In the genomic region with DNA sequence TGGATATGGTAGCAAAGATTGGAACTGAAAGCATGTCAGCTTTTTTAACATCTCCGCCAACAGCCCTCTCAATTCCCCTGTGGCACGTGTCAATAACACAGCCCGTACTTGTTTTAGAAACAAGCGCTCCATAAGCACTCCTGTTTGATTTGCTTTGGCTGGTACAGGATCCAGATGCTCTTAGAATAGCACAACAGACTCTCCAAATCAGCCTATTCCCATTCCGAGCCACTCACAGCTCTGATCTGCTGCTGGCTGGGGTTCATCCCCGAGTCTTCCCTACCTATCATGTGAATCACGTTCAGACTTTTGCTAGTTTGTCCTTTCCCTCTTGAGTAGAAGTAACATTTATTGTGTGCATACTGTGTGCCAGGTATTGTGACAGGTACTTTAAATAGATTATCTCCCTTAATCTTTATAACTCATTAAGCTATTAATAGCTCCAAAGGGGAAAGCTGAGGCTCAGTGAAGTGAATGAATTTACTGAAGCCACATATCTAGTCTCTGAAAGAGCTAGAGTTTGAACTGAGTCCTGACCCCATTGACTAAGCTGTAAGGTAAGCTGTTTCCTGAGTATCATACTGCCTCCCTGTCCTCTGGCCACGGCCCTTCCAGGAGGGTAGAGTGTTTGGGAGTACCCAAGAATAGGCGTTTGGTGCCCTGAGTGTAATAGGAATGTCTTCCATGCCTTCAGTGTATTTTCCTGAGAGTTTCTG, we compare ENCODE assay signal across 12 cellular contexts. TPM values are rescaled to one million over a fixed set of nuclear protein-coding genes. Genes with fewer than 3 reads are reported as not detected.
A peak's percentile ranks its signal among the peaks of the same experiment; 100 is the strongest.
DNase-seq lines count a peak whose midpoint lies in the region; ATAC-seq and TF ChIP-seq lines count a peak whose summit lies in the region.
"Had no signal": no experiment of that assay in that cellular context is flagged by ENCODE, and none has a peak within 500 bp of the region (broad histone marks: within the 10 kb centered on the region; RNA-seq: fewer than 3 reads in every experiment).

No MANE protein-coding gene starts in this region.

- H3K4me3 ChIP-seq in gastrocnemius medialis: no peak overlapping the region
- no peak overlapping the region for H3K4me3 ChIP-seq in lower leg skin (ENCODE audit: low read depth, poor library complexity, severe bottlenecking)
- H3K4me3 ChIP-seq: BLaER1 treated with 17β-estradiol and CSF1 and Interleukin-3, amounts not matched to agents 10 nM and 100 nM; uterus had no signal

- peak; percentile 50 to 69 for ATAC-seq in left cardiac atrium
- ATAC-seq in gastrocnemius medialis: peak; percentile 67 to 75
- no peak for ATAC-seq in foreskin keratinocyte
- no peak for ATAC-seq in GM18868 (IDR thresholded peaks at IDR 0.05; ENCODE audit: unreplicated experiment)

- TF ChIP-seq CTCF in gastrocnemius medialis (IDR thresholded peaks at IDR 0.05 in 4 of 5, conservative IDR thresholded peaks at IDR 0.05 in 1 of 5): no peak
- no peak for TF ChIP-seq CTCF in lower leg skin (IDR thresholded peaks at IDR 0.05)
- TF ChIP-seq CTCF in foreskin keratinocyte (conservative IDR thresholded peaks at IDR 0.05): no peak

- intact Hi-C loops in left cardiac atrium (cut with DNase I) (loop anchor here in 1 of 2 donors (2.0 kb wide), 1 partner anchor 46 kb away; no protein-coding TSS in a partner anchor), gastrocnemius medialis (cut with DNase I; ENCODE audit: low total_unique reads) (loop anchor here (1.0 to 5.0 kb wide), 2 partner anchors 47 to 72 kb away; a partner anchor contains a TSS), lower leg skin (cut with DNase I; ENCODE audit: low total_unique reads) (no loop called here)

- H3K27me3 ChIP-seq in gastrocnemius medialis (no peaks in the 10 kb centered on the region), foreskin keratinocyte (no peaks in the 10 kb centered on the region)
- H3K27me3 ChIP-seq: BLaER1 treated with 17β-estradiol and CSF1 and Interleukin-3, amounts not matched to agents 10 nM and 100 nM; uterus had no signal

- 56 to 68% methylated on average over 9 of the region's 9 CpGs for WGBS in lower leg skin, 2 donors

- no peaks in the 10 kb centered on the region for H3K9me3 ChIP-seq in gastrocnemius medialis
- H3K9me3 ChIP-seq: BLaER1 treated with 17β-estradiol and CSF1 and Interleukin-3, amounts not matched to agents 10 nM and 100 nM; uterus had no signal

- H3K4me1 ChIP-seq in gastrocnemius medialis (peaks cover 87 to 99% of the 10 kb centered on the region in 2 donors), foreskin keratinocyte (no peaks in the 10 kb centered on the region)

- no peaks in the 10 kb centered on the region for H3K36me3 ChIP-seq in gastrocnemius medialis
- H3K36me3 ChIP-seq: uterus had no signal

- in situ Hi-C loops in gastrocnemius medialis (cut with MboI; ENCODE audit: low sequenced_read_pairs in 4 of 4): loop anchor here in 1 of 4 donors (10.0 kb wide), 1 partner anchor 46 kb away; a partner anchor contains a TSS

- H3K27ac ChIP-seq in gastrocnemius medialis: peak overlapping the region; percentile 80 to 87 (median 84)
- H3K27ac ChIP-seq in foreskin keratinocyte: no peak overlapping the region
- H3K27ac ChIP-seq: BLaER1 treated with 17β-estradiol and CSF1 and Interleukin-3, amounts not matched to agents 10 nM and 100 nM; uterus had no signal

- DNase-seq in DMS153 treated with DMSO at 0.1 percent for 48 hours (lab: John Stamatoyannopoulos, UW; ENCODE audit: unreplicated experiment) (peak; percentile 53), NCI-H2171 (lab: John Stamatoyannopoulos, UW) (peak; percentile 83), left cardiac atrium (no peak), gastrocnemius medialis (peak; percentile 47 to 51), lower leg skin (ENCODE audit: low spot score in 2 of 2) (no peak), foreskin keratinocyte (no peak)
- DNase-seq: endodermal cell, Kasumi-1, NCI-H774, uterus had no signal

- TF ChIP-seq POLR2A in gastrocnemius medialis (IDR thresholded peaks at IDR 0.05) (peak in 1 of 2 donors; percentile 27), lower leg skin (IDR thresholded peaks at IDR 0.05) (no peak)

RNA-seq across cellular contexts. Expression of a gene that starts 46.7 kb away (rescaled TPM):
- total RNA-seq in left cardiac atrium (100 to 1,000 TPM in 1 of 2 donors, 10 to 100 TPM in 1; 97.3 to 102 TPM), gastrocnemius medialis (100 to 1,000 TPM in 2 of 4 donors, 10 to 100 TPM in 2; 69.0 to 119 (median 93.1) TPM), lower leg skin (100 to 1,000 TPM in 1 of 4 donors, 10 to 100 TPM in 3; 92.2 to 113 (median 98.6) TPM), foreskin keratinocyte (141 and 163 TPM in 2 replicates)
- 193 and 211 TPM in 2 replicates for polyA plus RNA-seq in foreskin keratinocyte

Comparison
In these comparisons a context has a peak if more than half of its experiments do, and no peak if none do; other contexts are left out.
1. DNase-seq: peak in DMS153 treated with DMSO at 0.1 percent for 48 hours (single experiment), NCI-H2171 (single experiment) and gastrocnemius medialis (2 of 2); none in left cardiac atrium (single experiment), lower leg skin (0 of 2) and foreskin keratinocyte (0 of 2).
2. ATAC-seq: peak in left cardiac atrium (2 of 2) and gastrocnemius medialis (2 of 2); none in foreskin keratinocyte (single experiment) and GM18868 (single experiment).